In the genomic region with DNA sequence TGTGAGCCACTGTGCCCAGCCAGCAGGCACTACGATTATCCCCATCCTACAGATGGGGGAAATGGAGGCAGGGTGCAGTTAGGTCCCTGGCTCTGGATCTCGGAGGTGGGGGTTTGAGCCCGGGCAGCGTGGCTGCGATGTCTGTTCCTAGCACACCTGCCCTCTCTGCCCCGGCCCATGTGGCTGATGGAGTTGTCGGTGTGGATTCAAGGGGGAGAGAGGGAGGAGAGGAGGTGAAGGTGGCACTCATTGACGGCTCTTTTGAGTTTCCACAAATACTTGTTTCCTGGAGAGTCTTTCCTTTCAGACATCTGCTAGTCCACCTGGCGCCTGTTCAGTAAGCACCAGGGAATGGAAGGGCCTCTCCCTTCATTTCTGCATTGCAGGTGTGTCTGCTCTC, we compare ENCODE assay signal across 26 cellular contexts.
DNase-seq lines count a peak whose midpoint lies in the region; ATAC-seq and TF ChIP-seq lines count a peak whose summit lies in the region.
"Had no signal": no experiment of that assay in that cellular context is flagged by ENCODE, and none has a peak within 500 bp of the region (broad histone marks: within the 10 kb centered on the region; RNA-seq: fewer than 3 reads in every experiment).

No MANE protein-coding gene starts in this region.

- H3K9me3 ChIP-seq in RWPE2 (ENCODE audit: severe bottlenecking) (no peaks in the 10 kb centered on the region), lower lobe of right lung (no peaks in the 10 kb centered on the region)
- H3K9me3 ChIP-seq: BE2C, heart left ventricle, right lobe of liver had no signal

- no peak for DNase-seq in activated T-cell treated with anti-CD3 and anti-CD28 coated beads, Interleukin-2, amount 50 U/mL, for 24 hours
- no peak for DNase-seq in activated T-cell treated with anti-CD3 and anti-CD28 coated beads, Interleukin-2, amount 50 U/mL, for 4 hours
- DNase-seq in RWPE2 (ENCODE audit: low spot score) (no peak), lower lobe of right lung (no peak), D341Med (ENCODE audit: low spot score) (no peak), left ventricle myocardium superior (no peak)
- DNase-seq: ACHN; activated CD4-positive, alpha-beta T cell treated with anti-CD3 and anti-CD28 coated beads, Interleukin-2, amount 10 ng/mL, durations not matched to agents 24 days and 14 days; activated naive CD4-positive, alpha-beta T cell treated with Interleukin-2 at 50 U/mL for 16 hours; activated T-cell treated with anti-CD3 and anti-CD28 coated beads, Interleukin-2, amount 50 U/mL, for 72 hours; BE2C; DMS79; effector CD8-positive, alpha-beta T cell; heart left ventricle; NCI-H1092 treated with DMSO at 0.1 percent for 48 hours; NCI-H187 treated with DMSO at 0.1 percent for 48 hours; NK-92 treated with Interleukin-12 subunit alpha and Interleukin-12 subunit beta, amount 100 ng/mL, for 24 hours; PC-3; right lobe of liver; SHP77 treated with DMSO at 0.1 percent for 48 hours; stimulated activated CD4-positive, alpha-beta T cell treated with anti-CD3 and anti-CD28 coated beads, Interleukin-12 subunit alpha, Interleukin-12 subunit beta, amount 100 ng/mL, for 4 hours; stimulated activated CD4-positive, alpha-beta T cell treated with anti-CD3 and anti-CD28 coated beads, Interleukin-4, amount 100 ng/mL, for 1 hour; T-helper 9 cell had no signal

- H3K9me3 Mint-ChIP-seq in activated T-cell treated with anti-CD3 and anti-CD28 coated beads, Interleukin-2, amount 50 U/mL, for 24 hours: no peaks in the 10 kb centered on the region
- no peaks in the 10 kb centered on the region for H3K9me3 Mint-ChIP-seq in activated T-cell treated with anti-CD3 and anti-CD28 coated beads, Interleukin-2, amount 50 U/mL, for 4 hours
- H3K9me3 Mint-ChIP-seq: activated CD4-positive, alpha-beta T cell treated with anti-CD3 and anti-CD28 coated beads, Interleukin-2, amount 10 ng/mL, durations not matched to agents 24 days and 14 days; activated T-cell treated with anti-CD3 and anti-CD28 coated beads, Interleukin-2, amount 50 U/mL, for 72 hours; stimulated activated memory B cell treated with anti-CD40 and anti-IgM and Interleukin-4, amounts not matched to agents 10 μg/mL and 1 μg/mL and 100 μg/mL, for 72 hours had no signal

- ATAC-seq in activated T-cell treated with anti-CD3 and anti-CD28 coated beads, Interleukin-2, amount 50 U/mL, for 4 hours: no peak
- ATAC-seq in RWPE2 (ENCODE audit: low read depth) (no peak), lower lobe of right lung (peak; percentile 49 to 54), GM18873 (IDR thresholded peaks at IDR 0.05; ENCODE audit: low FRiP score, unreplicated experiment) (no peak), left ventricle myocardium superior (no peak), GM18870 (IDR thresholded peaks at IDR 0.05; ENCODE audit: unreplicated experiment) (no peak)
- ATAC-seq: activated T-cell treated with anti-CD3 and anti-CD28 coated beads, Interleukin-2, amount 50 U/mL, for 72 hours; stimulated activated memory B cell treated with anti-CD40 and anti-IgM and Interleukin-4, amounts not matched to agents 10 μg/mL and 1 μg/mL and 100 μg/mL, for 72 hours had no signal

- intact Hi-C loops in lower lobe of right lung (cut with DNase I): no loop called here
- intact Hi-C loops in left ventricle myocardium superior (cut with micrococcal nuclease): no loop called here

- H3K36me3 ChIP-seq in RWPE2 (ENCODE audit: low read depth) (peaks cover 13% of the 10 kb centered on the region), lower lobe of right lung (peaks cover 20% of the 10 kb centered on the region)
- H3K36me3 ChIP-seq: BE2C, right lobe of liver had no signal

- H3K27ac Mint-ChIP-seq in activated T-cell treated with anti-CD3 and anti-CD28 coated beads, Interleukin-2, amount 50 U/mL, for 24 hours: peak overlapping the region; percentile 79
- H3K27ac Mint-ChIP-seq: activated T-cell treated with anti-CD3 and anti-CD28 coated beads, Interleukin-2, amount 50 U/mL, for 72 hours had no signal

- no peak overlapping the region for H3K4me3 ChIP-seq in RWPE2 (ENCODE audit: severe bottlenecking)
- no peak overlapping the region for H3K4me3 ChIP-seq in lower lobe of right lung
- H3K4me3 ChIP-seq: heart left ventricle, right lobe of liver had no signal

- H3K27ac ChIP-seq in RWPE2 (ENCODE audit: poor library complexity, severe bottlenecking) (peak overlapping the region; percentile 45), lower lobe of right lung (peak overlapping the region; percentile 7)
- H3K27ac ChIP-seq: heart left ventricle, right lobe of liver had no signal

- peaks cover 15% of the 10 kb centered on the region for H3K4me1 ChIP-seq in RWPE2 (ENCODE audit: insufficient read depth, poor library complexity, severe bottlenecking)
- H3K4me1 ChIP-seq in lower lobe of right lung: peaks cover 28% of the 10 kb centered on the region
- H3K4me1 ChIP-seq: BE2C had no signal

- H3K27me3 Mint-ChIP-seq in activated T-cell treated with anti-CD3 and anti-CD28 coated beads, Interleukin-2, amount 50 U/mL, for 24 hours: no peaks in the 10 kb centered on the region
- no peaks in the 10 kb centered on the region for H3K27me3 Mint-ChIP-seq in activated T-cell treated with anti-CD3 and anti-CD28 coated beads, Interleukin-2, amount 50 U/mL, for 4 hours (ENCODE audit: low read depth)
- H3K27me3 Mint-ChIP-seq: activated CD4-positive, alpha-beta T cell treated with anti-CD3 and anti-CD28 coated beads, Interleukin-2, amount 10 ng/mL, durations not matched to agents 24 days and 14 days; stimulated activated memory B cell treated with anti-CD40 and anti-IgM and Interleukin-4, amounts not matched to agents 10 μg/mL and 1 μg/mL and 100 μg/mL, for 72 hours had no signal

- peaks cover 26% of the 10 kb centered on the region for H3K4me1 Mint-ChIP-seq in activated T-cell treated with anti-CD3 and anti-CD28 coated beads, Interleukin-2, amount 50 U/mL, for 24 hours (ENCODE audit: low read depth)
- peaks cover 24% of the 10 kb centered on the region for H3K4me1 Mint-ChIP-seq in activated T-cell treated with anti-CD3 and anti-CD28 coated beads, Interleukin-2, amount 50 U/mL, for 4 hours (ENCODE audit: low read depth)

- H3K27me3 ChIP-seq in RWPE2 (ENCODE audit: insufficient read depth, poor library complexity, severe bottlenecking) (no peaks in the 10 kb centered on the region), lower lobe of right lung (ENCODE audit: low read depth) (no peaks in the 10 kb centered on the region)
- H3K27me3 ChIP-seq: BE2C, heart left ventricle, right lobe of liver had no signal

- peaks cover 61% of the 10 kb centered on the region for H3K36me3 Mint-ChIP-seq in activated T-cell treated with anti-CD3 and anti-CD28 coated beads, Interleukin-2, amount 50 U/mL, for 24 hours (ENCODE audit: low read depth)
- H3K36me3 Mint-ChIP-seq in activated T-cell treated with anti-CD3 and anti-CD28 coated beads, Interleukin-2, amount 50 U/mL, for 4 hours (ENCODE audit: insufficient read depth): peaks cover 17% of the 10 kb centered on the region

- H3K4me3 Mint-ChIP-seq in activated T-cell treated with anti-CD3 and anti-CD28 coated beads, Interleukin-2, amount 50 U/mL, for 24 hours: no peak overlapping the region
- no peak overlapping the region for H3K4me3 Mint-ChIP-seq in activated T-cell treated with anti-CD3 and anti-CD28 coated beads, Interleukin-2, amount 50 U/mL, for 4 hours
- H3K4me3 Mint-ChIP-seq: activated CD4-positive, alpha-beta T cell treated with anti-CD3 and anti-CD28 coated beads, Interleukin-2, amount 10 ng/mL, durations not matched to agents 24 days and 14 days; activated T-cell treated with anti-CD3 and anti-CD28 coated beads, Interleukin-2, amount 50 U/mL, for 72 hours; stimulated activated memory B cell treated with anti-CD40 and anti-IgM and Interleukin-4, amounts not matched to agents 10 μg/mL and 1 μg/mL and 100 μg/mL, for 72 hours had no signal

- TF ChIP-seq CTCF in RWPE2 (IDR thresholded peaks at IDR 0.05; ENCODE audit: poor library complexity, severe bottlenecking) (no peak), lower lobe of right lung (IDR thresholded peaks at IDR 0.05) (no peak)

Comparison
In these comparisons a context has a peak if more than half of its experiments do, and no peak if none do; other contexts are left out.
1. ATAC-seq: peak in lower lobe of right lung (2 of 2); none in activated T-cell treated with anti-CD3 and anti-CD28 coated beads, Interleukin-2, amount 50 U/mL, for 4 hours (0 of 2), RWPE2 (single experiment), GM18873 (single experiment), left ventricle myocardium superior (single experiment) and GM18870 (single experiment).